Comparison of ENCODE assay signal across 6 cellular contexts in genomic region chr5:2175041-2175440, GRCh38.
"Had no signal": no experiment of that assay in that cellular context is flagged by ENCODE, and none has a peak within 500 bp of the region (broad histone marks: within the 10 kb centered on the region; RNA-seq: fewer than 3 reads in every experiment).

No MANE protein-coding gene starts in this region.

- H3K27me3 Mint-ChIP-seq: IgD-negative memory B cell had no signal

- H3K4me1 Mint-ChIP-seq: IgD-negative memory B cell had no signal

- ATAC-seq: HepG2, K562 had no signal

- DNase-seq: IMR-90, KBM-7 had no signal

- H3K27ac ChIP-seq: HL-60 had no signal

- H3K36me3 Mint-ChIP-seq: IgD-negative memory B cell had no signal

- H3K4me3 Mint-ChIP-seq: IgD-negative memory B cell had no signal

- H3K27ac Mint-ChIP-seq: IgD-negative memory B cell had no signal

- H3K4me3 ChIP-seq: K562 had no signal

- H3K9me3 Mint-ChIP-seq: IgD-negative memory B cell had no signal
